ENCODE assay signal across 2 cellular contexts in genomic region chr1:43400441-43400840, GRCh38. TPM values are rescaled to one million over a fixed set of nuclear protein-coding genes. Genes with fewer than 3 reads are reported as not detected.
"Had no signal": no experiment of that assay in that cellular context is flagged by ENCODE, and none has a peak within 500 bp of the region (broad histone marks: within the 10 kb centered on the region; RNA-seq: fewer than 3 reads in every experiment).

No MANE protein-coding gene starts in this region.

RNA-seq across cellular contexts. Expression of gene HYI, which starts 53.3 kb away (rescaled TPM):
- total RNA-seq: OCI-LY7, SJCRH30 had no signal
